Comparison of ENCODE assay signal across 18 cellular contexts in genomic region chr1:202069670-202070069, GRCh38. TPM values are rescaled to one million over a fixed set of nuclear protein-coding genes. Genes with fewer than 3 reads are reported as not detected.
DNase-seq lines count a peak whose midpoint lies in the region; ATAC-seq lines count a peak whose summit lies in the region.
"Had no signal": no experiment of that assay in that cellular context is flagged by ENCODE, and none has a peak within 500 bp of the region (broad histone marks: within the 10 kb centered on the region; RNA-seq: fewer than 3 reads in every experiment).

No MANE protein-coding gene starts in this region.

- peaks cover 0 to 9% of the 10 kb centered on the region in 2 experiments for H3K27me3 ChIP-seq in mesenchymal stem cell (ENCODE audit: control insufficient read depth in 1 of 2, insufficient read depth in 1 of 2, low read length in 2 of 2)
- no peaks in the 10 kb centered on the region for H3K27me3 ChIP-seq in CD8-positive, alpha-beta memory T cell (ENCODE audit: insufficient read depth, low read length, poor library complexity, severe bottlenecking)
- H3K27me3 ChIP-seq: ascending aorta, BLaER1, colonic mucosa had no signal

- H3K36me3 Mint-ChIP-seq in CD8-positive, alpha-beta memory T cell = no peaks in the 10 kb centered on the region
- H3K36me3 Mint-ChIP-seq: natural killer cell treated with Interleukin-12 subunit alpha and Interleukin-12 subunit beta and Interleukin-15 and Interleukin-18, amount 100 ng/mL, for 72 hours had no signal

- H3K27ac Mint-ChIP-seq in CD8-positive, alpha-beta memory T cell = no peak overlapping the region
- H3K27ac Mint-ChIP-seq: natural killer cell treated with Interleukin-12 subunit alpha and Interleukin-12 subunit beta and Interleukin-15 and Interleukin-18, amount 100 ng/mL, for 72 hours had no signal

- no peak overlapping the region for H2AFZ ChIP-seq in mesenchymal stem cell (ENCODE audit: low read depth, low read length)
- H2AFZ ChIP-seq: GM23248 had no signal

- H2AK5ac ChIP-seq in mesenchymal stem cell (ENCODE audit: low read length, severe bottlenecking) = no peak overlapping the region

- no peaks in the 10 kb centered on the region for H3K9me3 ChIP-seq in mesenchymal stem cell (ENCODE audit: control insufficient read depth, low read length)
- H3K9me3 ChIP-seq in CD8-positive, alpha-beta memory T cell (ENCODE audit: low read length) = no peaks in the 10 kb centered on the region
- H3K9me3 ChIP-seq: ascending aorta, BLaER1, colonic mucosa, lower lobe of right lung had no signal

- H3K4ac ChIP-seq in mesenchymal stem cell (ENCODE audit: low read depth in 1 of 2, low read length in 2 of 2) = no peak overlapping the region

- peak overlapping the region; percentile 4 for H4K8ac ChIP-seq in mesenchymal stem cell (ENCODE audit: low read length)

- DNase-seq in DMS53 (lab: John Stamatoyannopoulos, UW) (peak; percentile 99), NCI-H1694 (lab: John Stamatoyannopoulos, UW) (peak; percentile 55), NCI-H774 (lab: John Stamatoyannopoulos, UW) (peak; percentile 92), mesenchymal stem cell (no peak)
- DNase-seq in stimulated activated naive CD4-positive, alpha-beta T cell (lab: John Stamatoyannopoulos, UW) = no peak
- DNase-seq in CD8-positive, alpha-beta memory T cell = no peak
- DNase-seq: activated CD4-positive, CD25-positive, alpha-beta regulatory T cell treated with anti-CD3 and anti-CD28 coated beads, Interleukin-2, amount 50 U/mL, for 72 hours; activated CD8-positive, alpha-beta memory T cell treated with anti-CD3 and anti-CD28 coated beads, Interleukin-2, amount 50 U/mL, for 48 hours; colonic mucosa; erythroblast; GM23248; lower lobe of right lung; NCI-H526 had no signal

- CTCF ChIA-PET in CD8-positive, alpha-beta memory T cell (lab: Charles Lee) = no interaction called here

- no peak for ATAC-seq in HG03280 (IDR thresholded peaks at IDR 0.05; ENCODE audit: unreplicated experiment)
- ATAC-seq: lower lobe of right lung had no signal

- H3K79me1 ChIP-seq in mesenchymal stem cell (replicated peaks; ENCODE audit: low read length, poor library complexity, severe bottlenecking) = no peaks in the 10 kb centered on the region

- no peaks in the 10 kb centered on the region for H3K4me1 Mint-ChIP-seq in CD8-positive, alpha-beta memory T cell

- peaks cover 0 to 2% (median 0%) of the 10 kb centered on the region in 5 donors for H3K9me3 Mint-ChIP-seq in CD8-positive, alpha-beta memory T cell
- H3K9me3 Mint-ChIP-seq: natural killer cell treated with Interleukin-12 subunit alpha and Interleukin-12 subunit beta and Interleukin-15 and Interleukin-18, amount 100 ng/mL, for 72 hours had no signal

- H3K4me3 ChIP-seq in mesenchymal stem cell (ENCODE audit: insufficient read depth in 1 of 2, low read depth in 1 of 2, low read length in 2 of 2) = no peak overlapping the region
- H3K4me3 ChIP-seq in CD8-positive, alpha-beta memory T cell (ENCODE audit: low read length) = no peak overlapping the region
- H3K4me3 ChIP-seq: ascending aorta, BLaER1, colonic mucosa, GM23248, lower lobe of right lung had no signal

- no peak overlapping the region for H3K9ac ChIP-seq in mesenchymal stem cell (ENCODE audit: low read length)
- H3K9ac ChIP-seq: BLaER1, GM23248 had no signal

- H2BK15ac ChIP-seq in mesenchymal stem cell (ENCODE audit: low read depth, poor library complexity, severe bottlenecking) = no peak overlapping the region

- no peaks in the 10 kb centered on the region for H3K36me3 ChIP-seq in mesenchymal stem cell (ENCODE audit: control insufficient read depth in 1 of 2, insufficient read depth in 2 of 2, low read depth in 1 of 2, low read length in 2 of 2)
- H3K36me3 ChIP-seq in CD8-positive, alpha-beta memory T cell (ENCODE audit: insufficient read depth, low read length) = no peaks in the 10 kb centered on the region
- H3K36me3 ChIP-seq: ascending aorta, BLaER1, colonic mucosa, lower lobe of right lung had no signal

- H3K4me1 ChIP-seq in mesenchymal stem cell (ENCODE audit: control insufficient read depth, insufficient read depth, low read depth, low read length) = peaks cover 3% of the 10 kb centered on the region
- no peaks in the 10 kb centered on the region for H3K4me1 ChIP-seq in CD8-positive, alpha-beta memory T cell (ENCODE audit: insufficient read depth, low read length)
- H3K4me1 ChIP-seq: ascending aorta, BLaER1, colonic mucosa, lower lobe of right lung had no signal

- POLR2A ChIA-PET in CD8-positive, alpha-beta memory T cell (lab: Charles Lee) = no interaction called here

- H4K91ac ChIP-seq in mesenchymal stem cell (ENCODE audit: low read length) = no peak overlapping the region

- H3K14ac ChIP-seq in mesenchymal stem cell (ENCODE audit: low read length in 2 of 2) = no peak overlapping the region

- no peak overlapping the region for H2BK120ac ChIP-seq in mesenchymal stem cell (ENCODE audit: low read depth, low read length)

- H3K27ac ChIP-seq in mesenchymal stem cell (ENCODE audit: low read length, poor library complexity, severe bottlenecking) = no peak overlapping the region
- no peak overlapping the region for H3K27ac ChIP-seq in CD8-positive, alpha-beta memory T cell (ENCODE audit: low read depth, low read length)
- H3K27ac ChIP-seq: ascending aorta, BLaER1, GM23248, lower lobe of right lung had no signal

- H3K4me3 Mint-ChIP-seq in CD8-positive, alpha-beta memory T cell = no peak overlapping the region
- H3K4me3 Mint-ChIP-seq: natural killer cell treated with Interleukin-12 subunit alpha and Interleukin-12 subunit beta and Interleukin-15 and Interleukin-18, amount 100 ng/mL, for 72 hours had no signal

- WGBS in mesenchymal stem cell = 95% methylated on average over 5 of the region's 5 CpGs

- no peak overlapping the region for H2BK12ac ChIP-seq in mesenchymal stem cell (ENCODE audit: low read length in 2 of 2)

- no peak overlapping the region for H2BK5ac ChIP-seq in mesenchymal stem cell (ENCODE audit: low read depth, low read length, poor library complexity, severe bottlenecking)

- H3K4me2 ChIP-seq in mesenchymal stem cell (ENCODE audit: low read length, poor library complexity, severe bottlenecking) = no peak overlapping the region
- H3K4me2 ChIP-seq: BLaER1 had no signal

- peaks cover 0 to 6% of the 10 kb centered on the region in 2 donors for H3K27me3 Mint-ChIP-seq in CD8-positive, alpha-beta memory T cell
- H3K27me3 Mint-ChIP-seq: natural killer cell treated with Interleukin-12 subunit alpha and Interleukin-12 subunit beta and Interleukin-15 and Interleukin-18, amount 100 ng/mL, for 72 hours had no signal

- no peak overlapping the region for H3K18ac ChIP-seq in mesenchymal stem cell (ENCODE audit: low read depth in 1 of 2, low read length in 2 of 2)

- no peak overlapping the region for H3K23ac ChIP-seq in mesenchymal stem cell (ENCODE audit: low read length in 2 of 2)

RNA-seq across cellular contexts. Expression of gene GPR37L1, which starts 53.0 kb away (rescaled TPM):
- 0.01 TPM for polyA plus RNA-seq in mesenchymal stem cell (2013, experiment 1 of 2)
- not detected for polyA plus RNA-seq in mesenchymal stem cell (2013, experiment 2 of 2)
- total RNA-seq in CD8-positive, alpha-beta memory T cell = not detected
- 0.08 TPM for polyA plus RNA-seq in CD8-positive, alpha-beta memory T cell
- total RNA-seq: ascending aorta; GM23248; natural killer cell treated with Interleukin-12 subunit alpha and Interleukin-12 subunit beta and Interleukin-15 and Interleukin-18, amount 100 ng/mL, for 72 hours; T-helper 2 cell treated with Interferon-gamma antibody and Interleukin-4, amounts not matched to agents 100 ng/mL and 5 ng/mL, for 36 hours had no signal

RNA-seq across cellular contexts. Expression of gene ELF3, which starts 59.3 kb away (rescaled TPM):
- polyA plus RNA-seq in mesenchymal stem cell (2013, experiment 1 of 2) = 0.04 TPM
- polyA plus RNA-seq in mesenchymal stem cell (2013, experiment 2 of 2) = 0.07 TPM
- total RNA-seq in CD8-positive, alpha-beta memory T cell = under 1 TPM; 0.11 to 0.26 TPM
- polyA plus RNA-seq in CD8-positive, alpha-beta memory T cell = not detected
- total RNA-seq: GM23248 had no signal
- polyA plus RNA-seq: GM23248 had no signal

Comparison
In these comparisons a context has a peak if more than half of its experiments do, and no peak if none do; other contexts are left out.
1. DNase-seq: peak in DMS53 (single experiment), NCI-H1694 (single experiment) and NCI-H774 (single experiment); none in mesenchymal stem cell (single experiment), stimulated activated naive CD4-positive, alpha-beta T cell (0 of 6) and CD8-positive, alpha-beta memory T cell (0 of 5).